In the genomic region with DNA sequence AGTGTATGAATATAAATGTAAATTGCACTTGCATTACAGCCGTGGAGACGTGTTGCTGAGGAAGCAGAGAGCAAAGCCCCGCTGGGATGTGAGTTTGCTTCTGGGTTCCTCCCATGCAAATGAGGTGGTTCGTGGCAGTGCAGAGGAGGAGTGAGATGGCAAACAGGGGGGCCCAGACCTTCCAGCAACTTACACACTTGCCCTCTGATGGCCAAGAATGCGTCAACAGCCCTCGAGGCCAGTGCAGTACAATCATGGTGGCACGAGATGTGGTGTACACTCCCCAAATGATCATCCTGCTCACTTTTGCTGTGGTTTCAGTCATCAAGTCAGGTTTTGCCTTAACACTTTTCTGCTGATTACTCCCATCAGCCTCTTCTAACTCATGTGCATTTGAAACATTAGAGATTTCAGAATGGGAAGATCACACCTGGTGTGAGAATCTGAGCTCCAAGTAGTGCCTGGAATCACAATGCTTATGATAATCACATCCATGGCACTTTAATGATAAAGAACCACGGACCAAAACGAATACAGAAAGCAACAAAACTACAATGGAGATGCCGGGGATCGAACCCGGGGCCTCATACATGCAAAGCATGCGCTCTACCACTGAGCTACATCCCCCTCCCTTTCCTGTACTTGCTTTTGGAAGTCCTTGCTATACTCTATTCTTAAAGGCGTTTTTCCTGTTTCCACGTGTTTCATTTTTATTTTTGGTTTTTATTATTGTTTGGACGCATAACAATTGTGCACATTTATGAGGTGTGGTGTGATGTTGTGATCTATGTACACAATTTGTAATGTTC, we compare ENCODE assay signal across 1 cellular context.
TF ChIP-seq lines count a peak whose summit lies in the region.

No MANE protein-coding gene starts in this region.

TF ChIP-seq in K562, 482 proteins besides CTCF, POLR2A, EP300 and RAD21 (continued from another document and continues in another):
- TF ChIP-seq, protein P1, sequence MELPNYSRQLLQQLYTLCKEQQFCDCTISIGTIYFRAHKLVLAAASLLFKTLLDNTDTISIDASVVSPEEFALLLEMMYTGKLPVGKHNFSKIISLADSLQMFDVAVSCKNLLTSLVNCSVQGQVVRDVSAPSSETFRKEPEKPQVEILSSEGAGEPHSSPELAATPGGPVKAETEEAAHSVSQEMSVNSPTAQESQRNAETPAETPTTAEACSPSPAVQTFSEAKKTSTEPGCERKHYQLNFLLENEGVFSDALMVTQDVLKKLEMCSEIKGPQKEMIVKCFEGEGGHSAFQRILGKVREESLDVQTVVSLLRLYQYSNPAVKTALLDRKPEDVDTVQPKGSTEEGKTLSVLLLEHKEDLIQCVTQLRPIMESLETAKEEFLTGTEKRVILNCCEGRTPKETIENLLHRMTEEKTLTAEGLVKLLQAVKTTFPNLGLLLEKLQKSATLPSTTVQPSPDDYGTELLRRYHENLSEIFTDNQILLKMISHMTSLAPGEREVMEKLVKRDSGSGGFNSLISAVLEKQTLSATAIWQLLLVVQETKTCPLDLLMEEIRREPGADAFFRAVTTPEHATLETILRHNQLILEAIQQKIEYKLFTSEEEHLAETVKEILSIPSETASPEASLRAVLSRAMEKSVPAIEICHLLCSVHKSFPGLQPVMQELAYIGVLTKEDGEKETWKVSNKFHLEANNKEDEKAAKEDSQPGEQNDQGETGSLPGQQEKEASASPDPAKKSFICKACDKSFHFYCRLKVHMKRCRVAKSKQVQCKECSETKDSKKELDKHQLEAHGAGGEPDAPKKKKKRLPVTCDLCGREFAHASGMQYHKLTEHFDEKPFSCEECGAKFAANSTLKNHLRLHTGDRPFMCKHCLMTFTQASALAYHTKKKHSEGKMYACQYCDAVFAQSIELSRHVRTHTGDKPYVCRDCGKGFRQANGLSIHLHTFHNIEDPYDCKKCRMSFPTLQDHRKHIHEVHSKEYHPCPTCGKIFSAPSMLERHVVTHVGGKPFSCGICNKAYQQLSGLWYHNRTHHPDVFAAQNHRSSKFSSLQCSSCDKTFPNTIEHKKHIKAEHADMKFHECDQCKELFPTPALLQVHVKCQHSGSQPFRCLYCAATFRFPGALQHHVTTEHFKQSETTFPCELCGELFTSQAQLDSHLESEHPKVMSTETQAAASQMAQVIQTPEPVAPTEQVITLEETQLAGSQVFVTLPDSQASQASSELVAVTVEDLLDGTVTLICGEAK (IDR thresholded peaks at IDR 0.05): peak; percentile 87
- TF ChIP-seq, protein P1 (CRISPR knock-in tag; IDR thresholded peaks at IDR 0.05): no peak
- TF ChIP-seq CSDE1 (IDR thresholded peaks at IDR 0.05): no peak
- TF ChIP-seq GATAD2B (IDR thresholded peaks at IDR 0.05; ENCODE audit: borderline replicate concordance): no peak
- no peak for TF ChIP-seq MNT (conservative IDR thresholded peaks at IDR 0.05)
- TF ChIP-seq BDP1 (IDR thresholded peaks at IDR 0.05; ENCODE audit: insufficient read depth, insufficient read length): peak; percentile 60
- TF ChIP-seq ILF3 (IDR thresholded peaks at IDR 0.05; ENCODE audit: borderline replicate concordance): no peak
- TF ChIP-seq FOXJ2 (tag; IDR thresholded peaks at IDR 0.05): no peak
- TF ChIP-seq ZNF644 (tag; IDR thresholded peaks at IDR 0.05; ENCODE audit: low read depth): no peak
- 0 out of 2 replicates have a peak, but pooled peaks have one; percentile 27 for TF ChIP-seq STAT6 (CRISPR knock-in tag; IDR thresholded peaks at IDR 0.05)
- TF ChIP-seq ZNF316 (IDR thresholded peaks at IDR 0.05): no peak
- TF ChIP-seq BRF1 (IDR thresholded peaks at IDR 0.05; ENCODE audit: borderline replicate concordance, extremely low read depth, insufficient read length): no peak
- 0 out of 2 replicates have a peak, but pooled peaks have one; percentile 38 for TF ChIP-seq DNMT1 (IDR thresholded peaks at IDR 0.05)
- no peak for TF ChIP-seq PHF21A (IDR thresholded peaks at IDR 0.05; ENCODE audit: borderline replicate concordance, low read depth)
- TF ChIP-seq TRIM25 (IDR thresholded peaks at IDR 0.05; ENCODE audit: borderline replicate concordance): no peak
- TF ChIP-seq ATF7 (IDR thresholded peaks at IDR 0.05): peak; percentile 26; the same call in 1 of the 2 replicates
- no peak for TF ChIP-seq KLF6 (CRISPR knock-in tag; IDR thresholded peaks at IDR 0.05; ENCODE audit: borderline replicate concordance)
- peak; percentile 43 for TF ChIP-seq PHF20 (IDR thresholded peaks at IDR 0.05; ENCODE audit: partially characterized antibody)
- no peak; the same call in 1 of the 2 replicates for TF ChIP-seq MTA2 (IDR thresholded peaks at IDR 0.05; ENCODE audit: low read depth)
- TF ChIP-seq RBM22 (IDR thresholded peaks at IDR 0.05; ENCODE audit: low read depth, low read length, poor library complexity, severe bottlenecking): no peak
- TF ChIP-seq ZNF589 (CRISPR knock-in tag; IDR thresholded peaks at IDR 0.05; ENCODE audit: low read depth): no peak
- no peak for TF ChIP-seq SMAD4 (CRISPR knock-in tag; conservative IDR thresholded peaks at IDR 0.05)
- no peak for TF ChIP-seq SIN3A (IDR thresholded peaks at IDR 0.05; ENCODE audit: borderline replicate concordance in 2 of 2, control insufficient read depth in 1 of 2, low read depth in 2 of 2, low read length in 2 of 2)
- no peak for TF ChIP-seq MED1 (CRISPR knock-in tag; IDR thresholded peaks at IDR 0.05; ENCODE audit: borderline replicate concordance)
- TF ChIP-seq HNRNPH1 (optimal IDR thresholded peaks at IDR 0.05; ENCODE audit: low read depth, low read length): peak; percentile 87
- TF ChIP-seq ZNF75A (CRISPR knock-in tag; IDR thresholded peaks at IDR 0.05): no peak
- TF ChIP-seq KAT7 (CRISPR knock-in tag; IDR thresholded peaks at IDR 0.05; ENCODE audit: borderline replicate concordance): peak; percentile 73; the same call in 1 of the 2 replicates
- no peak for TF ChIP-seq HNRNPK (IDR thresholded peaks at IDR 0.05; ENCODE audit: low read depth, low read length, poor library complexity, severe bottlenecking)
- TF ChIP-seq ZNF384 (IDR thresholded peaks at IDR 0.05; ENCODE audit: low read depth, low read length): 0 out of 2 replicates have a peak, but pooled peaks have one; percentile 31
- TF ChIP-seq DMBX1 (CRISPR knock-in tag; IDR thresholded peaks at IDR 0.05; ENCODE audit: borderline replicate concordance): no peak
- no peak for TF ChIP-seq ZKSCAN3 (CRISPR knock-in tag; IDR thresholded peaks at IDR 0.05)
- TF ChIP-seq TSC22D4 (tag; IDR thresholded peaks at IDR 0.05): no peak
- peak; percentile 15; the same call in 1 of the 2 replicates for TF ChIP-seq SMARCA4 (IDR thresholded peaks at IDR 0.05)
- no peak for TF ChIP-seq HDAC6 (IDR thresholded peaks at IDR 0.05; ENCODE audit: low read depth, low read length)
- TF ChIP-seq PHB (CRISPR knock-in tag; IDR thresholded peaks at IDR 0.05): no peak
- 0 out of 2 replicates have a peak, but pooled peaks have one; percentile 48 for TF ChIP-seq SPI1 (IDR thresholded peaks at IDR 0.05; ENCODE audit: borderline replicate concordance, low read depth, low read length)
- no peak; the same call in 1 of the 2 replicates for TF ChIP-seq STAT5A (IDR thresholded peaks at IDR 0.05; ENCODE audit: borderline replicate concordance, low read length)
- TF ChIP-seq HDAC1 (IDR thresholded peaks at IDR 0.05): peak; percentile 59 to 99; a peak in 3 of 4 replicates
- TF ChIP-seq, protein P2, sequence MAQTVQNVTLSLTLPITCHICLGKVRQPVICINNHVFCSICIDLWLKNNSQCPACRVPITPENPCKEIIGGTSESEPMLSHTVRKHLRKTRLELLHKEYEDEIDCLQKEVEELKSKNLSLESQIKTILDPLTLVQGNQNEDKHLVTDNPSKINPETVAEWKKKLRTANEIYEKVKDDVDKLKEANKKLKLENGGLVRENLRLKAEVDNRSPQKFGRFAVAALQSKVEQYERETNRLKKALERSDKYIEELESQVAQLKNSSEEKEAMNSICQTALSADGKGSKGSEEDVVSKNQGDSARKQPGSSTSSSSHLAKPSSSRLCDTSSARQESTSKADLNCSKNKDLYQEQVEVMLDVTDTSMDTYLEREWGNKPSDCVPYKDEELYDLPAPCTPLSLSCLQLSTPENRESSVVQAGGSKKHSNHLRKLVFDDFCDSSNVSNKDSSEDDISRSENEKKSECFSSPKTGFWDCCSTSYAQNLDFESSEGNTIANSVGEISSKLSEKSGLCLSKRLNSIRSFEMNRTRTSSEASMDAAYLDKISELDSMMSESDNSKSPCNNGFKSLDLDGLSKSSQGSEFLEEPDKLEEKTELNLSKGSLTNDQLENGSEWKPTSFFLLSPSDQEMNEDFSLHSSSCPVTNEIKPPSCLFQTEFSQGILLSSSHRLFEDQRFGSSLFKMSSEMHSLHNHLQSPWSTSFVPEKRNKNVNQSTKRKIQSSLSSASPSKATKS (CRISPR knock-in tag; IDR thresholded peaks at IDR 0.05): no peak
- no peak for TF ChIP-seq ZNF280A (IDR thresholded peaks at IDR 0.05; ENCODE audit: low read depth, partially characterized antibody)
- no peak for TF ChIP-seq ESRRA (IDR thresholded peaks at IDR 0.05; ENCODE audit: borderline replicate concordance, low read depth)
- no peak; the same call in 1 of the 2 replicates for TF ChIP-seq LEF1 (IDR thresholded peaks at IDR 0.05)
- no peak for TF ChIP-seq ZNF140 (CRISPR knock-in tag; IDR thresholded peaks at IDR 0.05)
